ENCODE assay signal across 8 cellular contexts in the genomic region with DNA sequence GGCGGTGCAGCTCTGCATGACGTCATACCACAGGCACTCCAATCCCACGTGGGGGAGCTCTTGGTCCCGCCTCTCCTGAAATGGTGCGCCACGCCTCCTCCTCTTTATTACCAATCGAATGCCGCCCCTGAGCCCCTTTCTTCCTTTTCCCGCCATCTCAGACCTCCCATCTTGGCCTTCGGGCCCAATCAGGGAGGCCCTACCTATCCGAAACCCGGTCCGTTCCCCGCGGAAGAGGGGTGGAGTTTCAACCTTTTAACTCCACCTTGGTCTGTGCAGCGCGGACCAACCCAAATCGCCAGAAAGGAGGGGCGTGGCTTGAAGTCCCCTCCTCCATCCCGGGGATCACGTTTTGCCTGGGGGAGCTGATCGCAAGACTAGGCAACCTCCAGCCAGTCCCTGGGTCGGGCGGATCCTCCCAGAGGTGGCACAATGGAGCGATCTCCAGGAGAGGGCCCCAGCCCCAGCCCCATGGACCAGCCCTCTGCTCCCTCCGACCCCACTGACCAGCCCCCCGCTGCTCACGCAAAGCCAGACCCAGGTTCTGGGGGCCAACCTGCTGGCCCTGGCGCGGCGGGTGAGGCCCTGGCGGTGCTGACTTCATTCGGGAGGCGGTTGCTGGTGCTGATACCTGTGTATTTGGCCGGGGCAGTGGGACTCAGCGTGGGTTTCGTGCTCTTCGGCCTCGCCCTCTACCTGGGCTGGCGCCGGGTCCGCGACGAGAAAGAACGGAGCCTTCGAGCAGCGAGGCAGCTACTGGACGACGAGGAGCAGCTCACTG. TPM values are rescaled to one million over a fixed set of nuclear protein-coding genes. Genes with fewer than 3 reads are reported as not detected.
DNase-seq lines count a peak whose midpoint lies in the region; TF ChIP-seq lines count a peak whose summit lies in the region.

A gene with protein sequence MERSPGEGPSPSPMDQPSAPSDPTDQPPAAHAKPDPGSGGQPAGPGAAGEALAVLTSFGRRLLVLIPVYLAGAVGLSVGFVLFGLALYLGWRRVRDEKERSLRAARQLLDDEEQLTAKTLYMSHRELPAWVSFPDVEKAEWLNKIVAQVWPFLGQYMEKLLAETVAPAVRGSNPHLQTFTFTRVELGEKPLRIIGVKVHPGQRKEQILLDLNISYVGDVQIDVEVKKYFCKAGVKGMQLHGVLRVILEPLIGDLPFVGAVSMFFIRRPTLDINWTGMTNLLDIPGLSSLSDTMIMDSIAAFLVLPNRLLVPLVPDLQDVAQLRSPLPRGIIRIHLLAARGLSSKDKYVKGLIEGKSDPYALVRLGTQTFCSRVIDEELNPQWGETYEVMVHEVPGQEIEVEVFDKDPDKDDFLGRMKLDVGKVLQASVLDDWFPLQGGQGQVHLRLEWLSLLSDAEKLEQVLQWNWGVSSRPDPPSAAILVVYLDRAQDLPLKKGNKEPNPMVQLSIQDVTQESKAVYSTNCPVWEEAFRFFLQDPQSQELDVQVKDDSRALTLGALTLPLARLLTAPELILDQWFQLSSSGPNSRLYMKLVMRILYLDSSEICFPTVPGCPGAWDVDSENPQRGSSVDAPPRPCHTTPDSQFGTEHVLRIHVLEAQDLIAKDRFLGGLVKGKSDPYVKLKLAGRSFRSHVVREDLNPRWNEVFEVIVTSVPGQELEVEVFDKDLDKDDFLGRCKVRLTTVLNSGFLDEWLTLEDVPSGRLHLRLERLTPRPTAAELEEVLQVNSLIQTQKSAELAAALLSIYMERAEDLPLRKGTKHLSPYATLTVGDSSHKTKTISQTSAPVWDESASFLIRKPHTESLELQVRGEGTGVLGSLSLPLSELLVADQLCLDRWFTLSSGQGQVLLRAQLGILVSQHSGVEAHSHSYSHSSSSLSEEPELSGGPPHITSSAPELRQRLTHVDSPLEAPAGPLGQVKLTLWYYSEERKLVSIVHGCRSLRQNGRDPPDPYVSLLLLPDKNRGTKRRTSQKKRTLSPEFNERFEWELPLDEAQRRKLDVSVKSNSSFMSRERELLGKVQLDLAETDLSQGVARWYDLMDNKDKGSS (plus strand): TSS at position 380 of the 781 bp plus-strand sequence. CDS start 53 bp downstream, at position 433.

- DNase-seq in CMK (ENCODE audit: low read depth): peak; percentile 98
- DNase-seq in GM20000 (ENCODE audit: low spot score): peak; percentile 96
- DNase-seq in HT-29 (ENCODE audit: low spot score): peak; percentile 99
- DNase-seq in NOMO-1 (lab: John Stamatoyannopoulos, UW; ENCODE audit: unreplicated experiment in 2 of 2): peak; percentile 98 to 100
- peak; percentile 97 to 99 (median 98) for DNase-seq in effector memory CD4-positive, alpha-beta T cell
- DNase-seq in lung microvascular endothelial cell (ENCODE audit: low read depth in 2 of 2): peak; percentile 100
- peak; percentile 93 to 99 (median 94) for DNase-seq in stimulated activated CD4-positive, alpha-beta T cell treated with anti-CD3 and anti-CD28 coated beads, TNF-alpha, amount 100 ng/mL, for 48 hours (ENCODE audit: low read depth in 3 of 3)

- peak within 1 kb of the TSS; percentile 76 for H3K27ac ChIP-seq in effector memory CD4-positive, alpha-beta T cell (ENCODE audit: insufficient read depth, low read length, poor library complexity, severe bottlenecking)

- H3K4me1 ChIP-seq in effector memory CD4-positive, alpha-beta T cell (ENCODE audit: control insufficient read depth, insufficient read depth, low read length, poor library complexity, severe bottlenecking): peaks cover 34% of the 10 kb centered on the region

- TF ChIP-seq CTCF in GM20000 (IDR thresholded peaks at IDR 0.05; ENCODE audit: extremely low read depth, missing control alignments): no peak

- peak within 1 kb of the TSS; percentile 71 for H3K4me3 ChIP-seq in effector memory CD4-positive, alpha-beta T cell (ENCODE audit: insufficient read depth, low read depth, low read length, poor library complexity, severe bottlenecking)

- CTCF ChIA-PET in activated CD8-positive, alpha-beta memory T cell treated with anti-CD3 and anti-CD28 coated beads for 36 hours (lab: Charles Lee): interaction anchor here (1.3 to 3.6 kb wide), 5 partner anchors 9 to 65 kb away, joined by 3 to 27 read pairs (median 9); a partner anchor contains a TSS

- POLR2A ChIA-PET in activated CD8-positive, alpha-beta memory T cell treated with anti-CD3 and anti-CD28 coated beads for 36 hours (lab: Charles Lee): interaction anchor here (0.9 to 2.4 kb wide), 6 partner anchors 10 to 62 kb away, joined by 6 to 36 read pairs (median 12); a partner anchor contains a TSS

- H3K27me3 ChIP-seq in effector memory CD4-positive, alpha-beta T cell (replicated peaks; ENCODE audit: control insufficient read depth, insufficient read depth, low read length, poor library complexity, severe bottlenecking): no peaks in the 10 kb centered on the region

- peaks cover 30% of the 10 kb centered on the region for H3K36me3 ChIP-seq in effector memory CD4-positive, alpha-beta T cell (ENCODE audit: control insufficient read depth, insufficient read depth, low read length)

- H3K9me3 ChIP-seq in effector memory CD4-positive, alpha-beta T cell (ENCODE audit: control insufficient read depth, low read length): no peaks in the 10 kb centered on the region

RNA-seq across cellular contexts. Expression of the gene that starts here (rescaled TPM):
- 81.1 and 103 TPM in 2 replicates for total RNA-seq in HT-29 (2014; rRNA removed; shearing (Covaris generic))
- 100 to 1,000 TPM; 193 to 196 TPM for total RNA-seq in activated CD8-positive, alpha-beta memory T cell treated with anti-CD3 and anti-CD28 coated beads for 36 hours
- 270 and 326 TPM in 2 replicates for total RNA-seq in lung microvascular endothelial cell

Comparison
In these comparisons a context has a peak if more than half of its experiments do, and no peak if none do; other contexts are left out.
1. Peak in every context shown above with its lines: DNase-seq, H3K4me3 ChIP-seq and H3K27ac ChIP-seq.